Comparison of ENCODE assay signal across 7 cellular contexts in the genomic region with DNA sequence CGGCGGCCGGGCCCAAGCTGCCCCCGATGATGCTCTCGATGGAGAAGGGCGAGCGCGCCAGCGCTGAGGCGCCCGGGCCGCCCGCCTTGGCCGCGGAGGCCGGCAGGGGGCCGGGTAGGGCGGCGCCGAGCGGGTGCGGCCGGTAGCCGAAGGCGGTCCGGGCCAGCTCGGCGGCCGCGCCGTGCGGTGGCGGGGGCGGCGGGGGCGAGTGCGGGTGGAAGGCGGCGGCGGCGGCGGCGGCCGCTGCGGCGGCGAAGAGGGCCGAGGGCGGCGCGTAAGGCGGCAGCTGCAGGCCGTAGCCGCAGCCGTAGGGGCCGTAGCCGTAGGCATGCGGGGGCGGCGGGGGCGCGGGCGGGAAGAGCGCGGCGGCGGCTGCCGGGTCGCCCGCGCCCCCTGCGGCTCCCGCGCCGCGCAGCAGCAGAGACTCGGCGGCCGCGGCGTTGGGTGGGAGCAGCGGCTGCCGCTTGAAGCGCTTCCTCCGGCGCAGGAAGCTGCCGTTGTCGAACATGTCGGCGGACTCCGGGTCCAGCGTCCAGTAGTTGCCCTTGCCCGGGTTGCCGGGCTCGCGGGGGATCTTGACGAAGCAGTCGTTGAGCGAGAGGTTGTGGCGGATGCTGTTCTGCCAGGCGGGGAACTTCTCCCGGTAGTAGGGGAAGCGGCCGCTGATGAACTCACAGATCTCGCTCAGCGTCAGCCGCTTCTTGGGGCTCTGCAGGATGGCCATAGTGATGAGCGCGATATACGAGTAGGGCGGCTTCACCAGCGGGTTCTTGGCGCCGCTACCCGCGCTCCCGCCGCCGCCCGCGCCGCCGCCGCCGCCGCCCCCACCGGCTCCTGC. TPM values are rescaled to one million over a fixed set of nuclear protein-coding genes. Genes with fewer than 3 reads are reported as not detected.
A peak's percentile ranks its signal among the peaks of the same experiment; 100 is the strongest.
DNase-seq lines count a peak whose midpoint lies in the region; ATAC-seq and TF ChIP-seq lines count a peak whose summit lies in the region.

No MANE protein-coding gene starts in this region.

- peaks cover 10% of the 10 kb centered on the region for H3K36me3 Mint-ChIP-seq in chondrocyte (ENCODE audit: low read depth)

- H3K27ac Mint-ChIP-seq in chondrocyte (ENCODE audit: unreplicated experiment), result peak overlapping the region; percentile 92

- H3K4me3 Mint-ChIP-seq in chondrocyte (ENCODE audit: unreplicated experiment), result peak overlapping the region; percentile 86

- H3K36me3 ChIP-seq in GM06990 (ENCODE audit: control insufficient read depth, insufficient read depth, low read length) (no peaks in the 10 kb centered on the region), lung (ENCODE audit: control insufficient read depth in 2 of 2, insufficient read depth in 2 of 2, low read length in 2 of 2) (no peaks in the 10 kb centered on the region), transverse colon (no peaks in the 10 kb centered on the region)

- 1% methylated on average over 52 to 127 of the region's 127 CpGs for WGBS in lung, 2 donors
- 4% methylated on average over 44 of the region's 127 CpGs; no CpG with 5 or more reads in 1 of the 2 donors for WGBS in transverse colon (ENCODE audit: low coverage in 1 of 2), 2 donors

- H3K4me1 ChIP-seq in lung (ENCODE audit: control insufficient read depth in 2 of 2, insufficient read depth in 2 of 2, low read length in 2 of 2) (peaks cover 4 to 17% of the 10 kb centered on the region in 2 donors), transverse colon (peaks cover 0 to 24% (median 22%) of the 10 kb centered on the region in 4 donors)

- no peak for TF ChIP-seq EP300 in transverse colon (IDR thresholded peaks at IDR 0.05; ENCODE audit: low read depth)

- H3K27me3 ChIP-seq in GM06990 (replicated peaks; ENCODE audit: control insufficient read depth, insufficient read depth, low read length), result peaks cover 4% of the 10 kb centered on the region
- H3K27me3 ChIP-seq in lung (ENCODE audit: control insufficient read depth, insufficient read depth), result peaks cover 9% of the 10 kb centered on the region
- H3K27me3 ChIP-seq in transverse colon, result peaks cover 92% of the 10 kb centered on the region

- H3K4me3 ChIP-seq in GM06990 (replicated peaks; ENCODE audit: low read depth, low read length) (peak overlapping the region; percentile 51), lung (peak overlapping the region; percentile 8), transverse colon (peak overlapping the region in 3 of 4 donors; percentile 20 to 56 (median 39))

- DNase-seq in GM06990 (ENCODE audit: extremely low read depth, insufficient read length) (no peak), T-helper 2 cell (peak in 4 of 5 experiments; percentile 18 to 68 (median 38)), chondrocyte (ENCODE audit: low spot score) (peak; percentile 91), lung (ENCODE audit: low spot score) (no peak), transverse colon (peak; percentile 25), NAMALWA (ENCODE audit: low spot score) (no peak)

- peaks cover 46% of the 10 kb centered on the region for H3K4me1 Mint-ChIP-seq in chondrocyte (ENCODE audit: low read depth)

- no peak for TF ChIP-seq POLR2A in transverse colon (IDR thresholded peaks at IDR 0.05)

- intact Hi-C loops in transverse colon (cut with DNase I; ENCODE audit: low total_unique reads), result loop anchor here (10.0 kb wide), 1 partner anchor 143 kb away; no protein-coding TSS in a partner anchor

- in situ Hi-C loops in transverse colon (cut with MboI; ENCODE audit: low pct_ligation_motif_present in 1 of 4, low pct_unique_long_range_greater_than_20kb in 1 of 4, low sequenced_read_pairs in 3 of 4), result loop anchor here (10.0 to 25.0 kb wide), 4 partner anchors 135 to 235 kb away; no protein-coding TSS in a partner anchor

- peaks cover 13% of the 10 kb centered on the region for H3K27me3 Mint-ChIP-seq in chondrocyte (ENCODE audit: low read depth)

- H3K9me3 ChIP-seq in lung (ENCODE audit: control insufficient read depth in 2 of 2, insufficient read depth in 1 of 2, low read length in 1 of 2), result peaks cover 0 to 9% of the 10 kb centered on the region in 2 donors
- H3K9me3 ChIP-seq in transverse colon, result no peaks in the 10 kb centered on the region

- no peak for TF ChIP-seq CTCF in GM06990 (IDR thresholded peaks at IDR 0.05; ENCODE audit: insufficient read depth, low read length, poor library complexity, severe bottlenecking)
- peak; percentile 40 for TF ChIP-seq CTCF in chondrocyte (IDR thresholded peaks at IDR 0.05)
- no peak for TF ChIP-seq CTCF in lung (IDR thresholded peaks at IDR 0.05; ENCODE audit: control extremely low read depth, extremely low read depth)
- TF ChIP-seq CTCF in transverse colon (IDR thresholded peaks at IDR 0.05), result no peak

- peak; percentile 24 for ATAC-seq in HG03460 (IDR thresholded peaks at IDR 0.05; ENCODE audit: unreplicated experiment)
- ATAC-seq in lung (ENCODE audit: insufficient read depth, low FRiP score), result no peak

- no peaks in the 10 kb centered on the region for H3K9me3 Mint-ChIP-seq in chondrocyte (ENCODE audit: low read depth)

- H3K27ac ChIP-seq in lung (ENCODE audit: low read depth in 1 of 2, low read length in 1 of 2), result no peak overlapping the region
- no peak overlapping the region for H3K27ac ChIP-seq in transverse colon

RNA-seq across cellular contexts. Expression of a gene that starts 1.1 kb away (rescaled TPM):
- total RNA-seq in chondrocyte, result 28.1 to 78.9 TPM (median 28.6 TPM) in 3 replicates
- under 1 TPM; 0.37 to 0.46 TPM for total RNA-seq in lung
- polyA plus RNA-seq in lung, result under 1 TPM; 0.20 to 0.22 TPM
- not detected for total RNA-seq in transverse colon

RNA-seq across cellular contexts. Expression of a gene that starts 50.8 kb away (rescaled TPM):
- total RNA-seq in chondrocyte (378 to 404 TPM (median 384 TPM) in 3 replicates), lung (100 to 1,000 TPM; 370 to 527 TPM), transverse colon (100 to 1,000 TPM; 312 to 416 (median 396) TPM)
- 100 to 1,000 TPM; 504 to 645 TPM for polyA plus RNA-seq in lung

Comparison
In these comparisons a context has a peak if more than half of its experiments do, and no peak if none do; other contexts are left out.
1. DNase-seq: peak in T-helper 2 cell (4 of 5), chondrocyte (single experiment) and transverse colon (single experiment); none in GM06990 (single experiment), lung (single experiment) and NAMALWA (single experiment).
2. RNA of a gene that starts 1.1 kb away (total RNA-seq): 28.1 to 78.9 TPM in chondrocyte; 0.37 to 0.46 TPM in lung and not detected in transverse colon; every median in the first group is over 10 times any median in the second.
3. Peak in every context shown above with its lines, with median percentiles within 50 percentile points of each other: H3K4me3 ChIP-seq.